Comparison of ENCODE assay signal across 26 cellular contexts in the genomic region with DNA sequence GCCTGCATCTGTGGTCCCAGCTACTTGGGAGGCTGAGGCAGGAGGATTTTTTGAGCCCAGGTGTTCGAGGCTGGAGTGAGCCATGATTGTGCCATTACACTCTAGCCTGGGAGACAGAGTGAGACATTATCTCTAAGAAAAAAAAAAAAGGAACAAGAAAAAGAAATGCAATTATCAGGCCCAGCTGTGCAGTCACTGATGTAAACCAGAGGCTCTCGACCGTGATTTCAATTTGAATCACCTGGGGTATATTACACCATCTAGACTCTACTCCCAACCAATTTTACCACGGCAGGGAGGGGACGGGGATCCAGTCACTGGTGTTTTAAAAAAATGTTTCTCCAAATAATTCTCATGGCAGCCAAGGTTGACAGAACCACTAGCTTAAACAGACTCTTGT. TPM values are rescaled to one million over a fixed set of nuclear protein-coding genes. Genes with fewer than 3 reads are reported as not detected.
DNase-seq lines count a peak whose midpoint lies in the region; ATAC-seq, FAIRE-seq and TF ChIP-seq lines count a peak whose summit lies in the region.
"Had no signal": no experiment of that assay in that cellular context is flagged by ENCODE, and none has a peak within 500 bp of the region (broad histone marks: within the 10 kb centered on the region; RNA-seq: fewer than 3 reads in every experiment).

No MANE protein-coding gene starts in this region.

- H3K36me3 Mint-ChIP-seq in CD4-positive, CD25-positive, alpha-beta regulatory T cell: peaks cover 20% of the 10 kb centered on the region
- no peaks in the 10 kb centered on the region for H3K36me3 Mint-ChIP-seq in osteocyte (ENCODE audit: unreplicated experiment)
- H3K36me3 Mint-ChIP-seq: CD14-positive monocyte had no signal

- no peak for ATAC-seq in CD4-positive, CD25-positive, alpha-beta regulatory T cell (ENCODE audit: low read depth in 2 of 2)
- ATAC-seq in GM18499 (IDR thresholded peaks at IDR 0.05; ENCODE audit: insufficient read depth, unreplicated experiment) (peak; percentile 55), GM12878 (peak; percentile 40), Right ventricle myocardium superior (ENCODE audit: poor library complexity) (no peak), psoas muscle (no peak)
- ATAC-seq: A549 had no signal

- peaks cover 0 to 13% (median 2%) of the 10 kb centered on the region in 7 donors for H3K9me3 Mint-ChIP-seq in CD4-positive, CD25-positive, alpha-beta regulatory T cell
- no peaks in the 10 kb centered on the region for H3K9me3 Mint-ChIP-seq in osteocyte (ENCODE audit: unreplicated experiment)

- RAD21 ChIA-PET in GM12878 (lab: Charles Lee; ENCODE audit: unreplicated experiment): interaction anchor here (0.9 to 4.5 kb wide), 8 partner anchors 9 to 59 kb away, joined by 3 to 24 read pairs (median 4); no protein-coding TSS in a partner anchor

- no peak overlapping the region for H3K27ac ChIP-seq in CD4-positive, CD25-positive, alpha-beta regulatory T cell (ENCODE audit: insufficient read depth, low read length, poor library complexity, severe bottlenecking)
- H3K27ac ChIP-seq in OCI-LY1 (ENCODE audit: low read depth, low read length, poor library complexity, severe bottlenecking) (peak overlapping the region; percentile 80), GM12878 (ENCODE audit: control insufficient read depth, insufficient read depth) (no peak overlapping the region), psoas muscle (no peak overlapping the region)
- H3K27ac ChIP-seq: A549, GM23248 had no signal

- no peaks in the 10 kb centered on the region for H3K36me3 ChIP-seq in CD4-positive, CD25-positive, alpha-beta regulatory T cell (ENCODE audit: control insufficient read depth, insufficient read depth, low read length)
- no peaks in the 10 kb centered on the region for H3K36me3 ChIP-seq in OCI-LY1 (ENCODE audit: insufficient read depth, low read length)
- H3K36me3 ChIP-seq in GM12878 (ENCODE audit: control insufficient read depth in 2 of 2, insufficient read depth in 2 of 2, low read length in 1 of 2): no peaks in the 10 kb centered on the region
- no peaks in the 10 kb centered on the region for H3K36me3 ChIP-seq in psoas muscle (ENCODE audit: insufficient read depth in 1 of 2, low read depth in 1 of 2)
- H3K36me3 ChIP-seq: BE2C; BLaER1 treated with 17β-estradiol and CSF1 and Interleukin-3, amounts not matched to agents 10 nM and 100 nM had no signal

- H3K27ac Mint-ChIP-seq in CD4-positive, CD25-positive, alpha-beta regulatory T cell: peak overlapping the region in 2 of 3 donors; percentile 56 to 78
- no peak overlapping the region for H3K27ac Mint-ChIP-seq in osteocyte (ENCODE audit: unreplicated experiment)

- intact Hi-C loops in GM12878 (cut with micrococcal nuclease; ENCODE audit: unreplicated experiment) (no loop called here), Right ventricle myocardium superior (cut with DNase I) (no loop called here), psoas muscle (cut with DNase I) (no loop called here)

- TF ChIP-seq RAD21 in GM12878 (IDR thresholded peaks at IDR 0.05; ENCODE audit: insufficient read depth, low read depth, low read length): no peak

- no peaks in the 10 kb centered on the region for H3K79me2 ChIP-seq in OCI-LY1 (ENCODE audit: insufficient read depth, low read length)
- no peaks in the 10 kb centered on the region for H3K79me2 ChIP-seq in GM12878 (ENCODE audit: control insufficient read depth, insufficient read depth, low read length)

- in situ Hi-C loops in GM12878 (cut with MboI): no loop called here

- H3K4me2 ChIP-seq in OCI-LY1 (ENCODE audit: low read length) (no peak overlapping the region), GM12878 (ENCODE audit: control insufficient read depth, insufficient read depth) (no peak overlapping the region)
- H3K4me2 ChIP-seq: A549 had no signal

- no TSS peak for BruUV-seq in GM12878 (replicated peaks; lab: Mats Ljungman, UMichigan)

- no peak for DNase-seq in CD4-positive, CD25-positive, alpha-beta regulatory T cell
- DNase-seq in GM12878 (ENCODE audit: low read depth, low spot score) (no peak), Right ventricle myocardium superior (no peak), psoas muscle (no peak), osteocyte (ENCODE audit: extremely low spot score, unreplicated experiment) (no peak)
- DNase-seq: 8988T; ACHN; AML-193; BE2C; Calu3; CD4-positive, alpha-beta memory T cell; COR-L47; DMS53; DMS79 treated with DMSO at 0.1 percent for 48 hours; GF-D8; GM23248; H7; HCEC 1CT had no signal

- H3K9ac ChIP-seq in OCI-LY1 (ENCODE audit: low read length) (no peak overlapping the region), GM12878 (ENCODE audit: control insufficient read depth, insufficient read depth, low read length) (no peak overlapping the region)
- H3K9ac ChIP-seq: BLaER1 treated with 17β-estradiol and CSF1 and Interleukin-3, amounts not matched to agents 10 nM and 100 nM; GM23248 had no signal

- peaks cover 0 to 4% of the 10 kb centered on the region in 2 experiments for H3K9me3 ChIP-seq in CD4-positive, CD25-positive, alpha-beta regulatory T cell (ENCODE audit: control insufficient read depth in 2 of 2, low read length in 2 of 2)
- H3K9me3 ChIP-seq in OCI-LY1 (ENCODE audit: low read length): no peaks in the 10 kb centered on the region
- H3K9me3 ChIP-seq in GM12878 (replicated peaks; ENCODE audit: control insufficient read depth, insufficient read depth, low read length): no peaks in the 10 kb centered on the region
- peaks cover 9% of the 10 kb centered on the region for H3K9me3 ChIP-seq in psoas muscle
- H3K9me3 ChIP-seq: BE2C had no signal

- TF ChIP-seq EP300 in GM12878 (IDR thresholded peaks at IDR 0.05; ENCODE audit: borderline replicate concordance in 1 of 2, control insufficient read depth in 1 of 2, low read depth in 2 of 2, low read length in 2 of 2): no peak

- H2AFZ ChIP-seq in OCI-LY1 (ENCODE audit: low read length) (no peak overlapping the region), GM12878 (ENCODE audit: control insufficient read depth, low read depth, low read length) (no peak overlapping the region)
- H2AFZ ChIP-seq: GM23248 had no signal

- peaks cover 23% of the 10 kb centered on the region for H3K4me1 ChIP-seq in CD4-positive, CD25-positive, alpha-beta regulatory T cell (ENCODE audit: control insufficient read depth, insufficient read depth, low read length, poor library complexity, severe bottlenecking)
- H3K4me1 ChIP-seq in OCI-LY1 (ENCODE audit: insufficient read depth, low read length, severe bottlenecking) (peaks cover 30% of the 10 kb centered on the region), GM12878 (ENCODE audit: control insufficient read depth, insufficient read depth, low read length) (peaks cover 4% of the 10 kb centered on the region; the same call in 1 of the 2 replicates), psoas muscle (no peaks in the 10 kb centered on the region)
- H3K4me1 ChIP-seq: A549, BE2C had no signal

- no peaks in the 10 kb centered on the region for H3F3A ChIP-seq in OCI-LY1 (ENCODE audit: insufficient read depth, low read length)

- no peak for FAIRE-seq in GM12878 (lab: Jason Lieb, UNC)
- FAIRE-seq: A549, GM18507, H1 had no signal

- H3K4me1 Mint-ChIP-seq in CD4-positive, CD25-positive, alpha-beta regulatory T cell: peaks cover 20 to 67% (median 45%) of the 10 kb centered on the region in 4 donors
- no peaks in the 10 kb centered on the region for H3K4me1 Mint-ChIP-seq in osteocyte (ENCODE audit: unreplicated experiment)
- H3K4me1 Mint-ChIP-seq: CD14-positive monocyte had no signal

- no peak for TF ChIP-seq CTCF in OCI-LY1 (IDR thresholded peaks at IDR 0.05; ENCODE audit: low read length)
- TF ChIP-seq CTCF in GM12878 (IDR thresholded peaks at IDR 0.05 in 2 of 3, conservative IDR thresholded peaks at IDR 0.05 in 1 of 3; ENCODE audit: control insufficient read depth in 2 of 3, extremely low read depth in 1 of 3, insufficient read depth in 1 of 3, low read depth in 3 of 3, low read length in 3 of 3): no peak
- TF ChIP-seq CTCF in psoas muscle (IDR thresholded peaks at IDR 0.05): no peak
- TF ChIP-seq CTCF in osteocyte (IDR thresholded peaks at IDR 0.05): no peak

- no peaks in the 10 kb centered on the region for H4K20me1 ChIP-seq in OCI-LY1 (ENCODE audit: insufficient read depth, low read length)
- no peaks in the 10 kb centered on the region for H4K20me1 ChIP-seq in GM12878 (ENCODE audit: control insufficient read depth, insufficient read depth)
- H4K20me1 ChIP-seq: BLaER1 treated with 17β-estradiol and CSF1 and Interleukin-3, amounts not matched to agents 10 nM and 100 nM had no signal

- peak overlapping the region in 1 of 4 donors; percentile 30 for H3K4me3 Mint-ChIP-seq in CD4-positive, CD25-positive, alpha-beta regulatory T cell
- no peak overlapping the region for H3K4me3 Mint-ChIP-seq in osteocyte (ENCODE audit: unreplicated experiment)

- SMC1A ChIA-PET in GM12878 (lab: Charles Lee; ENCODE audit: uncharacterized antibody, unreplicated experiment): interaction anchor here (0.6 to 8.7 kb wide), 9 partner anchors 9 to 521 kb away, joined by 3 to 131 read pairs (median 6); no protein-coding TSS in a partner anchor

- H3K4me3 ChIP-seq in CD4-positive, CD25-positive, alpha-beta regulatory T cell (ENCODE audit: low read depth, low read length): no peak overlapping the region
- H3K4me3 ChIP-seq in OCI-LY1 (ENCODE audit: low read depth, low read length, poor library complexity, severe bottlenecking): no peak overlapping the region
- H3K4me3 ChIP-seq in GM12878: no peak overlapping the region
- no peak overlapping the region for H3K4me3 ChIP-seq in psoas muscle
- H3K4me3 ChIP-seq: A549; BLaER1 treated with 17β-estradiol and CSF1 and Interleukin-3, amounts not matched to agents 10 nM and 100 nM; GM23248 had no signal

- no peaks in the 10 kb centered on the region for H3K27me3 ChIP-seq in CD4-positive, CD25-positive, alpha-beta regulatory T cell (ENCODE audit: control insufficient read depth, insufficient read depth, low read length)
- H3K27me3 ChIP-seq in OCI-LY1 (ENCODE audit: insufficient read depth, low read length) (no peaks in the 10 kb centered on the region), GM12878 (replicated peaks in 1 of 2; ENCODE audit: control insufficient read depth in 2 of 2, insufficient read depth in 2 of 2, low read length in 1 of 2) (no peaks in the 10 kb centered on the region; a peak in 1 of 4 replicates), psoas muscle (ENCODE audit: insufficient read depth in 3 of 3, low read length in 2 of 3) (peaks cover 4 to 16% (median 6%) of the 10 kb centered on the region in 3 donors)
- H3K27me3 ChIP-seq: BLaER1 treated with 17β-estradiol and CSF1 and Interleukin-3, amounts not matched to agents 10 nM and 100 nM had no signal

- no peaks in the 10 kb centered on the region for H3K27me3 Mint-ChIP-seq in CD4-positive, CD25-positive, alpha-beta regulatory T cell
- peaks cover 8% of the 10 kb centered on the region for H3K27me3 Mint-ChIP-seq in osteocyte (ENCODE audit: unreplicated experiment)

- 1% methylated on average over 5 of the region's 5 CpGs for WGBS in GM12878 (ENCODE audit: insufficient coverage, insufficient replicate concordance, low lambda C conversion rate, missing lambda C conversion rate)
- WGBS in psoas muscle, 3 donors: 74 to 80% (median 79%) methylated on average over 5 of the region's 5 CpGs

- no peak for TF ChIP-seq POLR2A in GM12878 (IDR thresholded peaks at IDR 0.05; ENCODE audit: low read depth, low read length)

- CTCF ChIA-PET in GM12878 (lab: Yijun Ruan, JAX): interaction anchor here (0.7 to 3.1 kb wide), 8 partner anchors 9 to 327 kb away, joined by 3 to 38 read pairs (median 10); no protein-coding TSS in a partner anchor

- H3K9me2 ChIP-seq in OCI-LY1 (ENCODE audit: low read depth, low read length): no peaks in the 10 kb centered on the region

- POLR2A ChIA-PET in GM12878 (lab: Charles Lee): interaction anchor here (0.9 to 3.7 kb wide), 4 partner anchors 8 to 801 kb away, joined by 3 to 40 read pairs (median 5); no protein-coding TSS in a partner anchor

RNA-seq across cellular contexts. Expression of a gene that starts 48.8 kb away (rescaled TPM):
- total RNA-seq in CD4-positive, CD25-positive, alpha-beta regulatory T cell: not detected
- polyA plus RNA-seq in CD4-positive, CD25-positive, alpha-beta regulatory T cell: not detected
- not detected in 2 replicates for total RNA-seq in GM12878 (2013; cell fraction: nucleolus; rRNA removed)
- not detected in 2 replicates for total RNA-seq in GM12878 (2014; rRNA removed)
- total RNA-seq in GM12878 (2014; rRNA removed; fragmentation: Illumina TruSeq; extraction: Trizol): not detected in 2 replicates
- total RNA-seq in GM12878 (2021): not detected in 2 replicates
- polyA plus RNA-seq in GM12878 (2011; ENCODE audit: low read depth): not detected
- polyA plus RNA-seq in GM12878 (2011; rRNA removed): not detected in 2 replicates
- not detected in 2 replicates for polyA plus RNA-seq in GM12878 (2011; cell fraction: cytosol; rRNA removed)
- not detected in 2 replicates for polyA plus RNA-seq in GM12878 (2011; cell fraction: nucleus; rRNA removed)
- not detected in 2 replicates for polyA plus RNA-seq in GM12878 (2012)
- polyA plus RNA-seq in GM12878 (2014; fragmentation: Illumina TruSeq; extraction: Trizol): not detected in 2 replicates
- not detected for polyA plus RNA-seq in GM12878 (2014; fragmentation: Nextera tagmentation; extraction: Ambion mirVana)
- polyA plus RNA-seq in GM12878 (2014; rRNA removed): not detected in 2 replicates
- polyA plus RNA-seq in GM12878 (2016; fragmentation: Nextera tagmentation; extraction: Ambion mirVana): not detected
- not detected in 2 replicates for polyA minus RNA-seq in GM12878 (2011; rRNA and poly(A)+ RNA removed)
- polyA minus RNA-seq in GM12878 (2011; cell fraction: cytosol; rRNA and poly(A)+ RNA removed): not detected in 2 replicates
- polyA minus RNA-seq in GM12878 (2011; cell fraction: nucleus; rRNA and poly(A)+ RNA removed): not detected in 2 replicates
- total RNA-seq in Right ventricle myocardium superior: not detected
- total RNA-seq in psoas muscle: not detected
- polyA plus RNA-seq in psoas muscle: not detected
- not detected in 2 replicates for total RNA-seq in osteocyte
- total RNA-seq: Calu3; CD4-positive, alpha-beta memory T cell; G401; GM23248; H1 had no signal
- polyA plus RNA-seq: A549; CD14-positive monocyte; CD4-positive, alpha-beta memory T cell; GM23248; H1 had no signal

Comparison
In these comparisons a context has a peak if more than half of its experiments do, and no peak if none do; other contexts are left out.
1. ATAC-seq: peak in GM18499 (single experiment) and GM12878 (single experiment); none in CD4-positive, CD25-positive, alpha-beta regulatory T cell (0 of 2), Right ventricle myocardium superior (single experiment) and psoas muscle (0 of 4).